ENCODE assay signal across 1 cellular context in the genomic region with DNA sequence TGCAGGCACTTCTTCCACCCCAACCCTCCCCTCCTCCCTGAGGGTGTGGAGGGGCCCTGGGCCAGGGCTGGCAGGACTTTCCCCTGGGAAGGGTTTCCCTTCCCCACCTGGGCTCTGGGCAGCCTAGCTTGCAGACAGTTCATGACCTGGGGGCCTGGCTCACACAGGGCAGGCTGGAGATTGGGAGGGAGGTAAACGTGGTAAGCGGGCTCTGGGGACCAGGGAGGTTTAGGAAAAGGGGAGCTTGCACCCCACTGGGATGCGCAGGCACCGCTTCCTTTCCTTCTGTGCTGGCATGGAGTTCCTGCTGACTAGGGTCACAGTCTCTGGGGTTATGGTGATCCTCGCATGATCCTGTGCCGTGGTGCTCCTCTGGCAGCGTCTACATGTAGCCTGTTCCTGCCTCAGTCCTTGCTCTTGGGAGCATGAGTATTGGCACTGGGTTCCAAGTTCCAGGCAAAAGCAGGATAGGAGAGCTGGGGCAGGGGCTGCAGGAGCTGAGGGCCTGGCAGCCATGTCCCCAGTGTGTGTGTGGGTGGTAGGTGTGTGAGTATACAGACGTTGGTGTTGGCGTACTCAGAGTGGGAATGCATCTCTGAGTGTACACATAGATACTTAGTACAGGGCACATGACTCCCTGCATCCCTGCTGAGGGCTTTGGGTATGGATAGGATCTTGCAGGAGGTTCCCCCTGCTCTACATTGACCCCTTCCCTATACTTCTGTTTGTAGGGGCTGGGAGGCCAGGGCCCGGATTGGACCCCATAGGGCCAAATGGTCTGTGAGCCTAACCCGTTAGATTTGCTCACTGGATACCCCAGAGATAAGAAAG.
TF ChIP-seq lines count a peak whose summit lies in the region.

No MANE protein-coding gene starts in this region.

TF ChIP-seq in HepG2, 621 proteins besides CTCF, POLR2A, EP300 and RAD21:
- TF ChIP-seq NFIB (CRISPR knock-in tag; IDR thresholded peaks at IDR 0.05; ENCODE audit: borderline replicate concordance) (0 out of 2 replicates have a peak, but pooled peaks have one; percentile 71), POLR2G (IDR thresholded peaks at IDR 0.05; ENCODE audit: low read depth, low read length) (peak; percentile 26; the same call in 1 of the 2 replicates), CEBPB (IDR thresholded peaks at IDR 0.05; ENCODE audit: borderline replicate concordance, low read depth, low read length) (no peak), ZNF883 (CRISPR knock-in tag; IDR thresholded peaks at IDR 0.05; ENCODE audit: not compliant biosample characterization) (no peak), ZNF747 (CRISPR knock-in tag; IDR thresholded peaks at IDR 0.05; ENCODE audit: borderline replicate concordance) (no peak), AGO2 (optimal IDR thresholded peaks at IDR 0.05; ENCODE audit: low read depth, low read length) (peak; percentile 95)
- TF ChIP-seq, protein P1, sequence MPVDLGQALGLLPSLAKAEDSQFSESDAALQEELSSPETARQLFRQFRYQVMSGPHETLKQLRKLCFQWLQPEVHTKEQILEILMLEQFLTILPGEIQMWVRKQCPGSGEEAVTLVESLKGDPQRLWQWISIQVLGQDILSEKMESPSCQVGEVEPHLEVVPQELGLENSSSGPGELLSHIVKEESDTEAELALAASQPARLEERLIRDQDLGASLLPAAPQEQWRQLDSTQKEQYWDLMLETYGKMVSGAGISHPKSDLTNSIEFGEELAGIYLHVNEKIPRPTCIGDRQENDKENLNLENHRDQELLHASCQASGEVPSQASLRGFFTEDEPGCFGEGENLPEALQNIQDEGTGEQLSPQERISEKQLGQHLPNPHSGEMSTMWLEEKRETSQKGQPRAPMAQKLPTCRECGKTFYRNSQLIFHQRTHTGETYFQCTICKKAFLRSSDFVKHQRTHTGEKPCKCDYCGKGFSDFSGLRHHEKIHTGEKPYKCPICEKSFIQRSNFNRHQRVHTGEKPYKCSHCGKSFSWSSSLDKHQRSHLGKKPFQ (CRISPR knock-in tag; IDR thresholded peaks at IDR 0.05; ENCODE audit: insufficient replicate concordance), result no peak
